ENCODE assay signal across 8 cellular contexts in the genomic region with DNA sequence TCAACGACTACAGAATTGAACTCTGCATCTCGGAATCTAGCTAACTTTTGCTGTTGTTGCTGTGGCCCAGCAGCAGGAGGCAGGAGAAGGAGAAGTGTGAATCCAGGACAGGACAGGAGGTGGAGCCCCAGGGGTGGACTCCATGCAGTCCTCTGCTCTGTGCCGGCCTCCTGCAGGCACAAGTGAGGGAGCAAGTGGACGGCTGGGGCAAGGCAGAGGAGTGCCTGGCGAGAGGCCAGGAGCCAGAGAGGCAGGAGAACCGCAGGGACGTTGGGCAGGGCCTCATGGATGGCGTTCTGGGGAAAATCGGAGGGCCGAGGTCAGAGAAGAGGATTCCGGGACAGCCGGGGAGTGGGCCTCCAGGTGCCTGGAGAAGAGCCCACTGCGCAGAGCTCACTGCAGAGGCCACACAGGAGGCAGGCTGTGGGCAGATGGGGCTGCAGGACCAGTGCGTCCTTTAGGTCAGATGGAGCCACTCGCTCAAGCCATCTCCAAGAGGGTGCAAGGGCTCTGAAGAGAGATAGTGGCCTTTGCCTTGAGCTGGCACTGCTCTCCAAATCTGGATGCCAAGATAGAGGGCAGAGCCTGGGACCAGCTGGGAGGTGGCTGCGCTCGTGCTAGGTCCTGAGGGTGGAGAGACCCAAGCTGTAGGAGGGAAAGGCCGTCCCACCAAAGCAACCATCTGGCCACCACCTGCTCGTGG.
DNase-seq lines count a peak whose midpoint lies in the region; ATAC-seq, FAIRE-seq and TF ChIP-seq lines count a peak whose summit lies in the region.

No MANE protein-coding gene starts in this region.

- ATAC-seq in gastrocnemius medialis (no peak), HG02840 (IDR thresholded peaks at IDR 0.05; ENCODE audit: low FRiP score, unreplicated experiment) (no peak)

- H3K4me3 ChIP-seq in astrocyte (ENCODE audit: insufficient read depth, low read depth, low read length) (no peak overlapping the region), cardiac muscle cell (no peak overlapping the region), gastrocnemius medialis (no peak overlapping the region)

- no peak overlapping the region for H3K4me2 ChIP-seq in astrocyte (ENCODE audit: low read length)

- peak overlapping the region; percentile 47 for H3K27ac Mint-ChIP-seq in astrocyte (ENCODE audit: unreplicated experiment)

- H3K36me3 Mint-ChIP-seq in astrocyte (ENCODE audit: low read depth, unreplicated experiment) = no peaks in the 10 kb centered on the region

- no peak overlapping the region for H3K9ac ChIP-seq in astrocyte (ENCODE audit: low read length)

- H4K20me1 ChIP-seq in astrocyte (ENCODE audit: insufficient read depth, low read length) = peaks cover 8% of the 10 kb centered on the region

- no peaks in the 10 kb centered on the region for H3K36me3 ChIP-seq in astrocyte (ENCODE audit: insufficient read depth, low read length)
- peaks cover 3% of the 10 kb centered on the region for H3K36me3 ChIP-seq in cardiac muscle cell
- H3K36me3 ChIP-seq in gastrocnemius medialis = no peaks in the 10 kb centered on the region

- TF ChIP-seq CTCF in astrocyte (IDR thresholded peaks at IDR 0.05; ENCODE audit: insufficient read depth, low read depth, low read length) (no peak), cardiac muscle cell (IDR thresholded peaks at IDR 0.05; ENCODE audit: low read depth, low read length) (peak; percentile 19), gastrocnemius medialis (IDR thresholded peaks at IDR 0.05 in 4 of 5, conservative IDR thresholded peaks at IDR 0.05 in 1 of 5) (no peak)

- no peak for TF ChIP-seq POLR2A in gastrocnemius medialis (IDR thresholded peaks at IDR 0.05)

- peaks cover 22% of the 10 kb centered on the region for H3K4me1 Mint-ChIP-seq in astrocyte (ENCODE audit: low read depth, unreplicated experiment)

- intact Hi-C loops in gastrocnemius medialis (cut with DNase I; ENCODE audit: low total_unique reads) = loop anchor here (2.0 kb wide), 1 partner anchor 23 kb away; no protein-coding TSS in a partner anchor

- DNase-seq in ELR (ENCODE audit: low read depth) = peak; percentile 9
- DNase-seq in astrocyte (ENCODE audit: low read depth) = no peak
- DNase-seq in cardiac muscle cell (ENCODE audit: low read depth in 1 of 2, low spot score in 1 of 2) = peak in 1 of 2 donors; percentile 20
- peak in 1 of 2 donors; percentile 37 for DNase-seq in gastrocnemius medialis
- DNase-seq in stimulated activated CD4-positive, alpha-beta T cell treated with anti-CD3 and anti-CD28 coated beads, Interleukin-4, amount 100 ng/mL, for 24 hours = no peak
- DNase-seq in activated CD4-positive, CD25-positive, alpha-beta regulatory T cell (lab: John Stamatoyannopoulos, UW) = no peak
- DNase-seq in T1000 (lab: John Stamatoyannopoulos, UW) = no peak

- H3K79me2 ChIP-seq in astrocyte (ENCODE audit: insufficient read depth, low read length) = no peaks in the 10 kb centered on the region

- H3K4me3 Mint-ChIP-seq in astrocyte (ENCODE audit: unreplicated experiment) = no peak overlapping the region

- in situ Hi-C loops in gastrocnemius medialis (cut with MboI; ENCODE audit: low sequenced_read_pairs in 4 of 4) = no loop called here

- H3K9me3 ChIP-seq in astrocyte (ENCODE audit: insufficient read depth, low read depth, low read length) = no peaks in the 10 kb centered on the region
- H3K9me3 ChIP-seq in cardiac muscle cell (ENCODE audit: low read depth) = no peaks in the 10 kb centered on the region
- H3K9me3 ChIP-seq in gastrocnemius medialis = no peaks in the 10 kb centered on the region

- H3K27me3 ChIP-seq in astrocyte (ENCODE audit: insufficient read depth, low read length) (no peaks in the 10 kb centered on the region), cardiac muscle cell (no peaks in the 10 kb centered on the region), gastrocnemius medialis (no peaks in the 10 kb centered on the region)

- H3K27ac ChIP-seq in astrocyte (ENCODE audit: low read depth, low read length) = no peak overlapping the region
- H3K27ac ChIP-seq in cardiac muscle cell = no peak overlapping the region
- peak overlapping the region; percentile 87 to 96 (median 90) for H3K27ac ChIP-seq in gastrocnemius medialis

- peaks cover 34% of the 10 kb centered on the region for H3K4me1 ChIP-seq in astrocyte (ENCODE audit: insufficient read depth, low read length)
- peaks cover 6% of the 10 kb centered on the region for H3K4me1 ChIP-seq in cardiac muscle cell (ENCODE audit: low read depth)
- H3K4me1 ChIP-seq in gastrocnemius medialis = peaks cover 65 to 79% of the 10 kb centered on the region in 2 donors

- no peaks in the 10 kb centered on the region for H3K9me3 Mint-ChIP-seq in astrocyte (ENCODE audit: unreplicated experiment)

- H2AFZ ChIP-seq in astrocyte (ENCODE audit: low read depth, low read length) = no peak overlapping the region

- FAIRE-seq in astrocyte (lab: Jason Lieb, UNC) = no peak

- no peaks in the 10 kb centered on the region for H3K27me3 Mint-ChIP-seq in astrocyte (ENCODE audit: low read depth, unreplicated experiment)

Comparison
In these comparisons a context has a peak if more than half of its experiments do, and no peak if none do; other contexts are left out.
1. H3K27ac ChIP-seq: peak in gastrocnemius medialis (4 of 4); none in astrocyte (single experiment) and cardiac muscle cell (single experiment).